Comparison of ENCODE assay signal across 8 cellular contexts in genomic region chr11:16606784-16607674, GRCh38.
DNase-seq lines count a peak whose midpoint lies in the region; ATAC-seq and TF ChIP-seq lines count a peak whose summit lies in the region.

No MANE protein-coding gene starts in this region.

- no peaks in the 10 kb centered on the region for H3K36me3 ChIP-seq in duodenal mucosa (ENCODE audit: control insufficient read depth in 1 of 2, insufficient read depth in 2 of 2, low read length in 2 of 2)
- no peaks in the 10 kb centered on the region for H3K36me3 ChIP-seq in lung (ENCODE audit: control insufficient read depth in 2 of 2, insufficient read depth in 2 of 2, low read length in 2 of 2)
- no peaks in the 10 kb centered on the region for H3K36me3 ChIP-seq in upper lobe of left lung

- peak; percentile 36 for DNase-seq in ELF-1 (ENCODE audit: low read depth, low spot score)
- peak; percentile 62 for DNase-seq in NCI-H69 (lab: John Stamatoyannopoulos, UW)
- DNase-seq in lung (ENCODE audit: low spot score), result peak; percentile 51
- peak in 1 of 2 donors; percentile 89 for DNase-seq in upper lobe of left lung
- no peak for DNase-seq in activated CD4-positive, CD25-positive, alpha-beta regulatory T cell (lab: John Stamatoyannopoulos, UW)
- no peak for DNase-seq in SIG-M5 treated with dmso at 0.1 percent for 504 hours (lab: John Stamatoyannopoulos, UW; ENCODE audit: unreplicated experiment)
- DNase-seq in NOMO-1 treated with DMSO at 0.1 percent for 48 hours (lab: John Stamatoyannopoulos, UW; ENCODE audit: unreplicated experiment), result no peak

- H3K9ac ChIP-seq in duodenal mucosa (ENCODE audit: low read depth in 1 of 2, low read length in 2 of 2), result peak overlapping the region; percentile 35 to 54

- H3K27ac ChIP-seq in duodenal mucosa (ENCODE audit: low read depth, low read length) (peak overlapping the region; percentile 74), lung (ENCODE audit: low read depth in 1 of 2, low read length in 1 of 2) (peak overlapping the region; percentile 78 to 98), upper lobe of left lung (peak overlapping the region; percentile 73 to 86 (median 81))

- H3K4me3 ChIP-seq in duodenal mucosa (ENCODE audit: low read depth in 1 of 2, low read length in 2 of 2) (peak overlapping the region; percentile 78 to 83), lung (peak overlapping the region; percentile 46), upper lobe of left lung (peak overlapping the region; percentile 39 to 64 (median 56))

- peaks cover 20 to 31% of the 10 kb centered on the region in 2 donors for H3K4me1 ChIP-seq in duodenal mucosa (ENCODE audit: control insufficient read depth in 1 of 2, insufficient read depth in 2 of 2, low read length in 2 of 2)
- H3K4me1 ChIP-seq in lung (ENCODE audit: control insufficient read depth in 2 of 2, insufficient read depth in 2 of 2, low read length in 2 of 2), result peaks cover 0 to 9% of the 10 kb centered on the region in 2 donors
- H3K4me1 ChIP-seq in upper lobe of left lung, result peaks cover 23 to 44% (median 34%) of the 10 kb centered on the region in 4 donors

- ATAC-seq in lung (ENCODE audit: insufficient read depth, low FRiP score) (peak; percentile 20), upper lobe of left lung (ENCODE audit: low FRiP score in 2 of 2) (peak; percentile 16 to 51)

- H3K9me3 ChIP-seq in duodenal mucosa (ENCODE audit: control insufficient read depth in 1 of 2, low read length in 2 of 2) (no peaks in the 10 kb centered on the region), lung (ENCODE audit: control insufficient read depth in 2 of 2, insufficient read depth in 1 of 2, low read length in 1 of 2) (peaks cover 0 to 4% of the 10 kb centered on the region in 2 donors), upper lobe of left lung (no peaks in the 10 kb centered on the region)

- TF ChIP-seq CTCF in lung (IDR thresholded peaks at IDR 0.05; ENCODE audit: control extremely low read depth, extremely low read depth) (no peak), upper lobe of left lung (IDR thresholded peaks at IDR 0.05) (no peak)

- peak in 1 of 4 donors; percentile 4 for TF ChIP-seq POLR2A in upper lobe of left lung (IDR thresholded peaks at IDR 0.05)

- WGBS in lung, 2 donors, result 2% methylated on average over 75 to 81 of the region's 81 CpGs
- 1 to 2% methylated on average over 52 to 78 of the region's 81 CpGs for whole genome bisulfite sequencing in upper lobe of left lung, 2 donors

- H3K27me3 ChIP-seq in duodenal mucosa (ENCODE audit: control insufficient read depth in 1 of 2, insufficient read depth in 2 of 2, low read length in 2 of 2) (peaks cover 44 to 63% of the 10 kb centered on the region in 2 donors), lung (ENCODE audit: control insufficient read depth, insufficient read depth) (peaks cover 7% of the 10 kb centered on the region), upper lobe of left lung (peaks cover 0 to 67% (median 28%) of the 10 kb centered on the region in 4 donors)

- TF ChIP-seq EP300 in upper lobe of left lung (IDR thresholded peaks at IDR 0.05), result no peak

Comparison
In these comparisons a context has a peak if more than half of its experiments do, and no peak if none do; other contexts are left out.
1. DNase-seq: peak in ELF-1 (single experiment), NCI-H69 (single experiment) and lung (single experiment); none in activated CD4-positive, CD25-positive, alpha-beta regulatory T cell (0 of 4), SIG-M5 treated with dmso at 0.1 percent for 504 hours (single experiment) and NOMO-1 treated with DMSO at 0.1 percent for 48 hours (single experiment).
2. Peak in every context shown above with its lines, with median percentiles within 50 percentile points of each other: H3K27ac ChIP-seq and H3K4me3 ChIP-seq.